ENCODE assay signal across 1 cellular context in genomic region chr5:154276932-154277331, GRCh38.
TF ChIP-seq lines count a peak whose summit lies in the region.

No MANE protein-coding gene starts in this region.

TF ChIP-seq in GM23338, 12 proteins besides CTCF, POLR2A, EP300 and RAD21 (continued from another document):
- no peak for TF ChIP-seq REST (IDR thresholded peaks at IDR 0.05; ENCODE audit: unreplicated experiment)
- TF ChIP-seq JUNB (IDR thresholded peaks at IDR 0.05; ENCODE audit: unreplicated experiment): no peak
- no peak for TF ChIP-seq ZNF114 (CRISPR knock-in tag; IDR thresholded peaks at IDR 0.05)
